Comparison of ENCODE assay signal across 13 cellular contexts in the genomic region with DNA sequence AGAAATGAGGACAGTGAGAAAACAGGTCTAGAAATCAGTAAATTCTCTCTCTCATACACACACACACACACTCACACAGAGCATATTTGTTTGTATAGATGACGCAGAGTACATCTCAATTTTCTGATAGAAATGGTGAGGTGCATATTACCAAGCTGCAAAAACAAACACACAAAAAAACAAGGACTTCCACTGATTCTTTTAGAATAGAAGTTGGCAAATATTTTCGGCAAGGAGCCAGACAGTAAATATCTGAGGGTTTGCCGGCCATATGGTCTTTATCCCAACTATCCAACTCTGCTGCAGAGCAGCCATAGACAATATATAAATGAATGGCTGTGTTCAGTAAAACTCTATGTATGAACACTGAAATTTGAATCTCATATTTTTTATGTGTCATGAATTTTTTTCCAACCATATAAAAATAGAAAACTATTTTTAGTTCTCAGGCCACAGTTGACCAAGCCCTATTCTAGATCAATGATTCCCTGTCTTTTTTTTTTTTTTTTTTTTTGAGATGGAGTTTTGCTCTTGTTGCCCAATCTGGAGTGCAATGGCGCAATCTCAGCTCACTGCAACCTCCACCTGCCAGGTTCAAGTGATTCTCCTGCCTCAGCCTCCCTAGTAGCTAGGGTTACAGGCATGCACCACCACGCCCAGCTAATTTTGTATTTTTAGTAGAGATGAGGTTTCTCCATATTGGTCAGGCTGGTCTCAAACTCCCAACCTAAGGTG. TPM values are rescaled to one million over a fixed set of nuclear protein-coding genes. Genes with fewer than 3 reads are reported as not detected.
"Had no signal": no experiment of that assay in that cellular context is flagged by ENCODE, and none has a peak within 500 bp of the region (broad histone marks: within the 10 kb centered on the region; RNA-seq: fewer than 3 reads in every experiment).

No MANE protein-coding gene starts in this region.

- H3K9me3 Mint-ChIP-seq: activated CD4-positive, alpha-beta T cell treated with anti-CD3 and anti-CD28 coated beads, Interleukin-2, amount 10 ng/mL, durations not matched to agents 7 days and 5 days; activated naive CD4-positive, alpha-beta T cell treated with anti-CD3 and anti-CD28 coated beads, Interleukin-2, amount 10 ng/mL, durations not matched to agents 7 days and 5 days; activated T-helper 17 cell treated with anti-CD3 and anti-CD28 coated beads, Interleukin-2, amount 50 U/mL, for 72 hours had no signal

- H3K27ac ChIP-seq: dorsolateral prefrontal cortex, uterus had no signal

- H3K4me1 Mint-ChIP-seq: activated T-helper 17 cell treated with anti-CD3 and anti-CD28 coated beads, Interleukin-2, amount 50 U/mL, for 72 hours had no signal

- H3K36me3 ChIP-seq: uterus had no signal

- H3K4me1 ChIP-seq: uterus had no signal

- ATAC-seq: activated T-helper 17 cell treated with anti-CD3 and anti-CD28 coated beads, Interleukin-2, amount 50 U/mL, for 72 hours; esophagus mucosa; left ventricle myocardium superior had no signal

- H3K27me3 Mint-ChIP-seq: activated CD4-positive, alpha-beta T cell treated with anti-CD3 and anti-CD28 coated beads, Interleukin-2, amount 10 ng/mL, durations not matched to agents 7 days and 5 days; activated naive CD4-positive, alpha-beta T cell treated with anti-CD3 and anti-CD28 coated beads, Interleukin-2, amount 10 ng/mL, durations not matched to agents 7 days and 5 days; activated T-helper 17 cell treated with anti-CD3 and anti-CD28 coated beads, Interleukin-2, amount 50 U/mL, for 72 hours had no signal

- H3K9me3 ChIP-seq: uterus had no signal

- H3K4me3 Mint-ChIP-seq: activated CD4-positive, alpha-beta T cell treated with anti-CD3 and anti-CD28 coated beads, Interleukin-2, amount 10 ng/mL, durations not matched to agents 7 days and 5 days; activated naive CD4-positive, alpha-beta T cell treated with anti-CD3 and anti-CD28 coated beads, Interleukin-2, amount 10 ng/mL, durations not matched to agents 7 days and 5 days; activated T-helper 17 cell treated with anti-CD3 and anti-CD28 coated beads, Interleukin-2, amount 50 U/mL, for 72 hours had no signal

- DNase-seq: activated CD4-positive, alpha-beta T cell treated with anti-CD3 and anti-CD28 coated beads, Interleukin-2, amount 10 ng/mL, durations not matched to agents 7 days and 5 days; activated CD4-positive, CD25-positive, alpha-beta regulatory T cell; activated CD8-positive, alpha-beta memory T cell treated with anti-CD3 and anti-CD28 coated beads for 24 hours; activated naive CD4-positive, alpha-beta T cell treated with anti-CD3 and anti-CD28 coated beads, Interleukin-2, amount 10 ng/mL, durations not matched to agents 7 days and 5 days; activated T-cell treated with anti-CD3 and anti-CD28 coated beads for 4 hours; dorsolateral prefrontal cortex; kidney; left ventricle myocardium superior; uterus had no signal

- H3K4me3 ChIP-seq: dorsolateral prefrontal cortex, uterus had no signal

- H3K27ac Mint-ChIP-seq: activated CD4-positive, alpha-beta T cell treated with anti-CD3 and anti-CD28 coated beads, Interleukin-2, amount 10 ng/mL, durations not matched to agents 7 days and 5 days; activated naive CD4-positive, alpha-beta T cell treated with anti-CD3 and anti-CD28 coated beads, Interleukin-2, amount 10 ng/mL, durations not matched to agents 7 days and 5 days; activated T-helper 17 cell treated with anti-CD3 and anti-CD28 coated beads, Interleukin-2, amount 50 U/mL, for 72 hours had no signal

- H3K27me3 ChIP-seq: dorsolateral prefrontal cortex, uterus had no signal

- H3K36me3 Mint-ChIP-seq: activated naive CD4-positive, alpha-beta T cell treated with anti-CD3 and anti-CD28 coated beads, Interleukin-2, amount 10 ng/mL, durations not matched to agents 7 days and 5 days had no signal

- FAIRE-seq: kidney had no signal

RNA-seq across cellular contexts. Expression of gene FAM124B, which starts 19.8 kb away (rescaled TPM):
- total RNA-seq: osteocyte had no signal
- polyA plus RNA-seq: neural cell had no signal
